29 cellular contexts compared by ENCODE assay signal in genomic region chr3:184737063-184737462, GRCh38. TPM values are rescaled to one million over a fixed set of nuclear protein-coding genes. Genes with fewer than 3 reads are reported as not detected.
DNase-seq lines count a peak whose midpoint lies in the region; ATAC-seq lines count a peak whose summit lies in the region.
"Had no signal": no experiment of that assay in that cellular context is flagged by ENCODE, and none has a peak within 500 bp of the region (broad histone marks: within the 10 kb centered on the region; RNA-seq: fewer than 3 reads in every experiment).

No MANE protein-coding gene starts in this region.

- no peak overlapping the region for H3K4me3 ChIP-seq in esophagus (ENCODE audit: low read depth in 1 of 2, low read length in 2 of 2)
- no peak overlapping the region for H3K4me3 ChIP-seq in neuronal stem cell (ENCODE audit: low read length in 2 of 2)
- H3K4me3 ChIP-seq: GM23248, left lung, prostate gland, right lobe of liver, transverse colon had no signal

- no peak overlapping the region for H2AK5ac ChIP-seq in neuronal stem cell (ENCODE audit: low read depth, low read length)

- no peaks in the 10 kb centered on the region for H3K9me3 Mint-ChIP-seq in activated naive CD8-positive, alpha-beta T cell treated with anti-CD3 and anti-CD28 coated beads, Interleukin-2, amount 10 ng/mL, durations not matched to agents 7 days and 5 days
- H3K9me3 Mint-ChIP-seq in activated naive CD8-positive, alpha-beta T cell treated with anti-CD3 and anti-CD28 coated beads, Interleukin-2, amount 50 U/mL, for 24 hours, result no peaks in the 10 kb centered on the region
- H3K9me3 Mint-ChIP-seq: activated B cell treated with CpG ODN at 0.5 μM for 24 hours; activated naive CD4-positive, alpha-beta T cell treated with anti-CD3 and anti-CD28 coated beads, Interleukin-2, amount 50 U/mL, for 24 hours; IgD-negative memory B cell; T-helper 1 cell treated with Interleukin-12 subunit alpha and Interleukin-12 subunit beta and Interleukin-4 antibody, amounts not matched to agents 30 μg/mL and 1 μg/mL, for 36 hours had no signal

- WGBS in esophagus, 2 donors, result 67 to 78% methylated on average over 3 of the region's 3 CpGs
- no CpG with 5 or more reads among the region's 3 CpGs for WGBS in neuronal stem cell (ENCODE audit: extremely low coverage in 2 of 2, insufficient read length in 2 of 2, insufficient replicate concordance in 1 of 2), 2 donors

- H3K23ac ChIP-seq in neuronal stem cell (ENCODE audit: low read depth, low read length, poor library complexity), result no peak overlapping the region

- no peak overlapping the region for H3K9ac ChIP-seq in neuronal stem cell (ENCODE audit: low read depth, low read length, poor library complexity)
- H3K9ac ChIP-seq: GM23248 had no signal

- H3K9me3 ChIP-seq in esophagus (ENCODE audit: control insufficient read depth in 2 of 2, insufficient read depth in 1 of 2, low read depth in 1 of 2, low read length in 1 of 2), result no peaks in the 10 kb centered on the region
- H3K9me3 ChIP-seq in neuronal stem cell (replicated peaks in 1 of 2; ENCODE audit: control insufficient read depth in 2 of 2, insufficient read depth in 1 of 2, low read depth in 1 of 2, low read length in 2 of 2), result no peaks in the 10 kb centered on the region
- H3K9me3 ChIP-seq: left lung, prostate gland, right lobe of liver, transverse colon had no signal

- no peak overlapping the region for H2BK15ac ChIP-seq in neuronal stem cell (ENCODE audit: low read length)

- no peak overlapping the region for H3K4me2 ChIP-seq in neuronal stem cell (ENCODE audit: insufficient read depth, low read length, poor library complexity, severe bottlenecking)

- no peak overlapping the region for H3K4me3 Mint-ChIP-seq in activated naive CD8-positive, alpha-beta T cell treated with anti-CD3 and anti-CD28 coated beads, Interleukin-2, amount 10 ng/mL, durations not matched to agents 7 days and 5 days
- no peak overlapping the region for H3K4me3 Mint-ChIP-seq in activated naive CD8-positive, alpha-beta T cell treated with anti-CD3 and anti-CD28 coated beads, Interleukin-2, amount 50 U/mL, for 24 hours
- H3K4me3 Mint-ChIP-seq: activated B cell treated with CpG ODN at 0.5 μM for 24 hours; activated naive CD4-positive, alpha-beta T cell treated with anti-CD3 and anti-CD28 coated beads, Interleukin-2, amount 50 U/mL, for 24 hours; IgD-negative memory B cell; naive B cell; T-helper 1 cell treated with Interleukin-12 subunit alpha and Interleukin-12 subunit beta and Interleukin-4 antibody, amounts not matched to agents 30 μg/mL and 1 μg/mL, for 36 hours had no signal

- no peak overlapping the region for H3K27ac Mint-ChIP-seq in activated naive CD8-positive, alpha-beta T cell treated with anti-CD3 and anti-CD28 coated beads, Interleukin-2, amount 10 ng/mL, durations not matched to agents 7 days and 5 days
- H3K27ac Mint-ChIP-seq in activated naive CD8-positive, alpha-beta T cell treated with anti-CD3 and anti-CD28 coated beads, Interleukin-2, amount 50 U/mL, for 24 hours, result no peak overlapping the region
- H3K27ac Mint-ChIP-seq: activated B cell treated with CpG ODN at 0.5 μM for 24 hours; activated naive CD4-positive, alpha-beta T cell treated with anti-CD3 and anti-CD28 coated beads, Interleukin-2, amount 50 U/mL, for 24 hours; IgD-negative memory B cell; T-helper 1 cell treated with Interleukin-12 subunit alpha and Interleukin-12 subunit beta and Interleukin-4 antibody, amounts not matched to agents 30 μg/mL and 1 μg/mL, for 36 hours had no signal

- peaks cover 8% of the 10 kb centered on the region for H3K27me3 Mint-ChIP-seq in activated naive CD8-positive, alpha-beta T cell treated with anti-CD3 and anti-CD28 coated beads, Interleukin-2, amount 10 ng/mL, durations not matched to agents 7 days and 5 days
- no peaks in the 10 kb centered on the region for H3K27me3 Mint-ChIP-seq in activated naive CD8-positive, alpha-beta T cell treated with anti-CD3 and anti-CD28 coated beads, Interleukin-2, amount 50 U/mL, for 24 hours
- H3K27me3 Mint-ChIP-seq: activated naive CD4-positive, alpha-beta T cell treated with anti-CD3 and anti-CD28 coated beads, Interleukin-2, amount 50 U/mL, for 24 hours had no signal

- H3K4me1 ChIP-seq in esophagus (ENCODE audit: control insufficient read depth in 2 of 2, insufficient read depth in 2 of 2, low read length in 1 of 2), result peaks cover 4 to 24% of the 10 kb centered on the region in 2 donors
- peaks cover 4 to 17% of the 10 kb centered on the region in 2 donors for H3K4me1 ChIP-seq in neuronal stem cell (ENCODE audit: control insufficient read depth in 2 of 2, insufficient read depth in 1 of 2, low read depth in 1 of 2, low read length in 2 of 2)
- H3K4me1 ChIP-seq: left lung, prostate gland, right lobe of liver, transverse colon had no signal

- no peak overlapping the region for H3K14ac ChIP-seq in neuronal stem cell (ENCODE audit: low read length)

- H2AFZ ChIP-seq in neuronal stem cell (ENCODE audit: low read length), result peak overlapping the region; percentile 65
- H2AFZ ChIP-seq: GM23248 had no signal

- H3K27ac ChIP-seq in esophagus (ENCODE audit: low read depth in 2 of 2, low read length in 1 of 2) (peak overlapping the region; percentile 77 to 97), neuronal stem cell (replicated peaks; ENCODE audit: low read length) (no peak overlapping the region)
- H3K27ac ChIP-seq: left lung, prostate gland, right lobe of liver, transverse colon had no signal

- no peak overlapping the region for H2BK12ac ChIP-seq in neuronal stem cell (ENCODE audit: low read length)

- H3K79me1 ChIP-seq in neuronal stem cell (ENCODE audit: low read depth, low read length), result no peaks in the 10 kb centered on the region

- POLR2A ChIA-PET in activated naive CD8-positive, alpha-beta T cell treated with anti-CD3 and anti-CD28 coated beads, Interleukin-2, amount 10 ng/mL, durations not matched to agents 7 days and 5 days (lab: Charles Lee), result no interaction called here

- H3K36me3 Mint-ChIP-seq in activated naive CD8-positive, alpha-beta T cell treated with anti-CD3 and anti-CD28 coated beads, Interleukin-2, amount 10 ng/mL, durations not matched to agents 7 days and 5 days, result no peaks in the 10 kb centered on the region
- no peaks in the 10 kb centered on the region for H3K36me3 Mint-ChIP-seq in activated naive CD8-positive, alpha-beta T cell treated with anti-CD3 and anti-CD28 coated beads, Interleukin-2, amount 50 U/mL, for 24 hours (ENCODE audit: low read depth)
- H3K36me3 Mint-ChIP-seq: activated naive CD4-positive, alpha-beta T cell treated with anti-CD3 and anti-CD28 coated beads, Interleukin-2, amount 50 U/mL, for 24 hours; naive B cell had no signal

- no peaks in the 10 kb centered on the region for H3K27me3 ChIP-seq in esophagus (ENCODE audit: control insufficient read depth in 1 of 2, insufficient read depth in 2 of 2, low read length in 2 of 2)
- peaks cover 0 to 20% (median 0%) of the 10 kb centered on the region in 3 experiments for H3K27me3 ChIP-seq in neuronal stem cell (ENCODE audit: control insufficient read depth in 3 of 3, insufficient read depth in 3 of 3, low read depth in 1 of 3, low read length in 3 of 3)
- H3K27me3 ChIP-seq: left lung, right lobe of liver, transverse colon had no signal

- H2BK120ac ChIP-seq in neuronal stem cell (ENCODE audit: low read depth, low read length), result no peak overlapping the region

- H3K18ac ChIP-seq in neuronal stem cell (ENCODE audit: low read length), result no peak overlapping the region

- peak; percentile 6 for DNase-seq in activated naive CD8-positive, alpha-beta T cell treated with anti-CD3 and anti-CD28 coated beads, Interleukin-2, amount 10 ng/mL, durations not matched to agents 7 days and 5 days
- DNase-seq in activated naive CD8-positive, alpha-beta T cell treated with anti-CD3 and anti-CD28 coated beads, Interleukin-2, amount 50 U/mL, for 24 hours, result no peak
- no peak for DNase-seq in neuronal stem cell (ENCODE audit: low spot score)
- DNase-seq in HT-29 (ENCODE audit: low spot score), result no peak
- no peak for DNase-seq in NAMALWA (ENCODE audit: low spot score)
- DNase-seq: activated B cell treated with CpG ODN at 0.5 μM for 24 hours; activated CD4-positive, alpha-beta T cell treated with anti-CD3 and anti-CD28 coated beads, Interleukin-2, amount 50 U/mL, for 48 hours; activated CD8-positive, alpha-beta memory T cell treated with anti-CD3 and anti-CD28 coated beads, Interleukin-2, amount 50 U/mL, for 4 hours; DMS79 treated with DMSO at 0.1 percent for 48 hours; effector CD4-positive, alpha-beta T cell; glutamatergic neuron; GM23248; midbrain; naive B cell; NCI-H1092 treated with DMSO at 0.1 percent for 48 hours; NCI-H187; NCI-H2171; NCI-H510A; stimulated activated CD4-positive, alpha-beta T cell treated with anti-CD3 and anti-CD28 coated beads, Interleukin-4, amount 100 ng/mL, for 1 hour; transverse colon had no signal

- H3K36me3 ChIP-seq in esophagus (ENCODE audit: control insufficient read depth in 2 of 2, insufficient read depth in 2 of 2, low read length in 1 of 2) (no peaks in the 10 kb centered on the region), neuronal stem cell (replicated peaks in 1 of 2; ENCODE audit: control insufficient read depth in 2 of 2, insufficient read depth in 2 of 2, low read length in 2 of 2) (no peaks in the 10 kb centered on the region)
- H3K36me3 ChIP-seq: left lung, prostate gland, right lobe of liver, transverse colon had no signal

- H4K91ac ChIP-seq in neuronal stem cell (ENCODE audit: low read depth, low read length, poor library complexity), result no peak overlapping the region

- no peak overlapping the region for H3K4ac ChIP-seq in neuronal stem cell (ENCODE audit: low read length)

- H3K4me1 Mint-ChIP-seq in activated naive CD8-positive, alpha-beta T cell treated with anti-CD3 and anti-CD28 coated beads, Interleukin-2, amount 10 ng/mL, durations not matched to agents 7 days and 5 days, result no peaks in the 10 kb centered on the region
- peaks cover 5% of the 10 kb centered on the region for H3K4me1 Mint-ChIP-seq in activated naive CD8-positive, alpha-beta T cell treated with anti-CD3 and anti-CD28 coated beads, Interleukin-2, amount 50 U/mL, for 24 hours
- H3K4me1 Mint-ChIP-seq: activated B cell treated with CpG ODN at 0.5 μM for 24 hours; activated naive CD4-positive, alpha-beta T cell treated with anti-CD3 and anti-CD28 coated beads, Interleukin-2, amount 50 U/mL, for 24 hours; IgD-negative memory B cell; naive B cell had no signal

- no peak for ATAC-seq in activated naive CD8-positive, alpha-beta T cell treated with anti-CD3 and anti-CD28 coated beads, Interleukin-2, amount 10 ng/mL, durations not matched to agents 7 days and 5 days (ENCODE audit: low read depth)
- ATAC-seq in activated naive CD8-positive, alpha-beta T cell treated with anti-CD3 and anti-CD28 coated beads, Interleukin-2, amount 50 U/mL, for 24 hours, result no peak
- no peak for ATAC-seq in GM21619 (IDR thresholded peaks at IDR 0.05; ENCODE audit: unreplicated experiment)
- no peak for ATAC-seq in HG02678 (IDR thresholded peaks at IDR 0.05; ENCODE audit: unreplicated experiment)

- H2BK5ac ChIP-seq in neuronal stem cell (ENCODE audit: low read length), result no peak overlapping the region

- H4K8ac ChIP-seq in neuronal stem cell (ENCODE audit: low read depth, low read length), result no peak overlapping the region

RNA-seq across cellular contexts. Expression of gene MAGEF1, which starts 25.2 kb away (rescaled TPM):
- 1 to 10 TPM; 4.9 to 6.0 TPM for total RNA-seq in activated naive CD8-positive, alpha-beta T cell treated with anti-CD3 and anti-CD28 coated beads, Interleukin-2, amount 10 ng/mL, durations not matched to agents 7 days and 5 days
- polyA plus RNA-seq in esophagus, result 10 to 100 TPM; 25.7 to 27.2 TPM
- 67.9 TPM for polyA plus RNA-seq in neuronal stem cell (2013, experiment 1 of 2)
- polyA plus RNA-seq in neuronal stem cell (2013, experiment 2 of 2), result 67.5 TPM
- total RNA-seq in HT-29 (2014; rRNA removed; shearing (Covaris generic)), result 30.9 and 33.8 TPM in 2 replicates
